In the genomic region with DNA sequence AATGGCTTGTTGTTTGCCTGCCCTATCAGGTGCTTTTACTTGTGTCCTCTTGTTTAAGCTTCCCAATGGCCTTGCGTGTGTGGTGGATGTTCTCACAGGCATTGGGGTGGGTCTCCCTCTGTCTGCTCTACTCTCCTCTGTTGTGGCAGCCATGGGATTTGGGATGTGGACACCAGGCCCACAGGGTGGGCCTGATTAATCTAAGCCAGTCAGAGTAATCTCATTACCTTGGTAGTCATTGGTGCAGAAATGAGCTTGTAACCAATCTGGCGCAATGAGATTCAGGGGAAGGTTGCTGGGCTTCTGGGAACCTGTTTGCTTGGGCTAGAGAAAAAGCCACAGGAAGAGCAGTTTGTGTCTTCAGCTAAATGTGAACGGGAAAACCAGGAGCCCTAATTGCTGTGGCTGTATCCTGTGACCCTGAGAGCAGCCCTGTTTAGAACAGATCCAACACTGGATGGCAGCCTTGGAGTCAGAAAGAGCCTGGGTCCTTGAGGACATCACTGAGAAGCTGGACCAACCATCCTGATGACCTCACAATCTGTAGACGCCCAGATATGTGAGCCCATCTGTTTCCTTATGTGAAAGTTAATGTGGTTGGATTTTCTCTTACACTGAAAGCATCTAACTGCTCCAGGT, we compare ENCODE assay signal across 12 cellular contexts.
DNase-seq lines count a peak whose midpoint lies in the region; ATAC-seq, FAIRE-seq and TF ChIP-seq lines count a peak whose summit lies in the region.
"Had no signal": no experiment of that assay in that cellular context is flagged by ENCODE, and none has a peak within 500 bp of the region (broad histone marks: within the 10 kb centered on the region; RNA-seq: fewer than 3 reads in every experiment).

No MANE protein-coding gene starts in this region.

- H3K27me3 ChIP-seq in stomach: no peaks in the 10 kb centered on the region
- H3K27me3 ChIP-seq: Peyer's patch had no signal

- TF ChIP-seq CTCF in choroid plexus epithelial cell (conservative IDR thresholded peaks at IDR 0.05; ENCODE audit: low read depth, low read length): no peak
- no peak for TF ChIP-seq CTCF in stomach (IDR thresholded peaks at IDR 0.05)
- no peak for TF ChIP-seq CTCF in kidney (IDR thresholded peaks at IDR 0.05; ENCODE audit: borderline replicate concordance, extremely low read depth, insufficient read depth)

- no peak for TF ChIP-seq EP300 in stomach (IDR thresholded peaks at IDR 0.05)

- H3K9me3 ChIP-seq in stomach (no peaks in the 10 kb centered on the region), kidney (ENCODE audit: control insufficient read depth in 1 of 2, low read length in 2 of 2) (no peaks in the 10 kb centered on the region)
- H3K9me3 ChIP-seq: Peyer's patch had no signal

- H3K9ac ChIP-seq in kidney (ENCODE audit: low read length in 2 of 2): no peak overlapping the region

- WGBS in stomach, 5 donors: 70 to 87% (median 74%) methylated on average over 4 of the region's 4 CpGs

- FAIRE-seq in kidney (lab: Jason Lieb, UNC): no peak

- no peak for TF ChIP-seq POLR2A in stomach (IDR thresholded peaks at IDR 0.05)

- intact Hi-C loops in stomach (cut with DNase I; ENCODE audit: low total_unique reads) (no loop called here), kidney (cut with DNase I) (no loop called here)

- DNase-seq in Daoy (ENCODE audit: low read depth): peak; percentile 35
- peak; percentile 7 for DNase-seq in MV-4-11 (lab: John Stamatoyannopoulos, UW)
- peak; percentile 40 for DNase-seq in choroid plexus epithelial cell (ENCODE audit: low read depth)
- peak; percentile 41 for DNase-seq in medulla oblongata (ENCODE audit: extremely low spot score)
- no peak for DNase-seq in stomach
- no peak for DNase-seq in kidney
- DNase-seq: activated gamma-delta T cell treated with Interleukin-2 at 50 U/mL for 16 hours; NCI-H1417 treated with DMSO at 0.1 percent for 48 hours; stimulated activated CD4-positive, alpha-beta T cell treated with anti-CD3 and anti-CD28 coated beads, Interleukin-4, amount 100 ng/mL, for 1 hour had no signal

- H3K27ac ChIP-seq in stomach (no peak overlapping the region), kidney (ENCODE audit: low read depth in 2 of 2, low read length in 2 of 2) (no peak overlapping the region)
- H3K27ac ChIP-seq: Peyer's patch had no signal

- H3K4me1 ChIP-seq in stomach (peaks cover 0 to 6% (median 0%) of the 10 kb centered on the region in 4 donors), kidney (ENCODE audit: control insufficient read depth in 1 of 2, insufficient read depth in 1 of 2, low read depth in 1 of 2, low read length in 2 of 2) (no peaks in the 10 kb centered on the region)

- H3K4me3 ChIP-seq in choroid plexus epithelial cell (ENCODE audit: low read depth, low read length): no peak overlapping the region
- no peak overlapping the region for H3K4me3 ChIP-seq in stomach
- H3K4me3 ChIP-seq in kidney (ENCODE audit: low read length in 2 of 2): no peak overlapping the region
- H3K4me3 ChIP-seq: Peyer's patch had no signal

- ATAC-seq in GM21515 (IDR thresholded peaks at IDR 0.05; ENCODE audit: unreplicated experiment): no peak
- ATAC-seq in HG03571 (IDR thresholded peaks at IDR 0.05; ENCODE audit: unreplicated experiment): no peak

- H3K36me3 ChIP-seq in stomach (no peaks in the 10 kb centered on the region), kidney (ENCODE audit: control insufficient read depth in 1 of 2, insufficient read depth in 2 of 2, low read length in 2 of 2) (no peaks in the 10 kb centered on the region)
- H3K36me3 ChIP-seq: Peyer's patch had no signal

Comparison
In these comparisons a context has a peak if more than half of its experiments do, and no peak if none do; other contexts are left out.
1. DNase-seq: peak in Daoy (single experiment), MV-4-11 (single experiment), choroid plexus epithelial cell (single experiment) and medulla oblongata (single experiment); none in stomach (single experiment) and kidney (single experiment).